Comparison of ENCODE assay signal across 13 cellular contexts in genomic region chr2:33437297-33437696, GRCh38. TPM values are rescaled to one million over a fixed set of nuclear protein-coding genes. Genes with fewer than 3 reads are reported as not detected.
A peak's percentile ranks its signal among the peaks of the same experiment; 100 is the strongest.
DNase-seq lines count a peak whose midpoint lies in the region; ATAC-seq and TF ChIP-seq lines count a peak whose summit lies in the region.
"Had no signal": no experiment of that assay in that cellular context is flagged by ENCODE, and none has a peak within 500 bp of the region (broad histone marks: within the 10 kb centered on the region; RNA-seq: fewer than 3 reads in every experiment).

No MANE protein-coding gene starts in this region.

- H3K27me3 Mint-ChIP-seq in Caco-2 (ENCODE audit: insufficient read depth, unreplicated experiment) = peaks cover 2% of the 10 kb centered on the region

- TF ChIP-seq CTCF in heart right ventricle (IDR thresholded peaks at IDR 0.05) (no peak), thyroid gland (IDR thresholded peaks at IDR 0.05) (no peak), Caco-2 (IDR thresholded peaks at IDR 0.05; ENCODE audit: insufficient read depth in 1 of 2, low read depth in 1 of 2, low read length in 1 of 2, severe bottlenecking in 1 of 2, unreplicated experiment in 1 of 2) (no peak)

- no peaks in the 10 kb centered on the region for H3K4me1 Mint-ChIP-seq in Caco-2 (ENCODE audit: low read depth, unreplicated experiment)
- H3K4me1 Mint-ChIP-seq: memory B cell had no signal

- TF ChIP-seq POLR2A in thyroid gland (IDR thresholded peaks at IDR 0.05) = no peak

- no peaks in the 10 kb centered on the region for H3K36me3 ChIP-seq in heart right ventricle
- H3K36me3 ChIP-seq in adipocyte (ENCODE audit: control insufficient read depth, insufficient read depth, low read length, severe bottlenecking) = no peaks in the 10 kb centered on the region
- H3K36me3 ChIP-seq in thyroid gland = no peaks in the 10 kb centered on the region
- H3K36me3 ChIP-seq in Caco-2 (ENCODE audit: control insufficient read depth, insufficient read depth, low read length) = no peaks in the 10 kb centered on the region

- 45 to 55% methylated on average over 4 of the region's 4 CpGs for WGBS in heart right ventricle, 2 donors
- WGBS in thyroid gland, 2 donors = 73 to 76% methylated on average over 4 of the region's 4 CpGs

- H3K9me3 Mint-ChIP-seq in Caco-2 (ENCODE audit: unreplicated experiment) = no peaks in the 10 kb centered on the region
- H3K9me3 Mint-ChIP-seq: memory B cell had no signal

- H3K4me3 ChIP-seq in heart right ventricle (peak overlapping the region in 9 of 10 donors; percentile 4 to 55 (median 43)), adipocyte (ENCODE audit: low read length) (no peak overlapping the region), thyroid gland (replicated peaks in 1 of 3) (peak overlapping the region in 1 of 3 donors; percentile 5), Caco-2 (ENCODE audit: low read depth, low read length) (no peak overlapping the region)

- intact Hi-C loops in heart right ventricle (cut with DNase I) (loop anchor here in 1 of 10 donors (10.0 kb wide), 1 partner anchor 162 kb away; no protein-coding TSS in a partner anchor), Right ventricle myocardium inferior (cut with DNase I) (no loop called here), thyroid gland (cut with DNase I) (no loop called here), Caco-2 (cut with micrococcal nuclease; ENCODE audit: unreplicated experiment) (no loop called here)

- H3K27me3 ChIP-seq in heart right ventricle (no peaks in the 10 kb centered on the region), adipocyte (replicated peaks; ENCODE audit: control insufficient read depth, insufficient read depth, low read length) (no peaks in the 10 kb centered on the region), thyroid gland (no peaks in the 10 kb centered on the region), Caco-2 (replicated peaks; ENCODE audit: control insufficient read depth, insufficient read depth, low read length) (no peaks in the 10 kb centered on the region)

- no peaks in the 10 kb centered on the region for H3K36me3 Mint-ChIP-seq in Caco-2 (ENCODE audit: insufficient read depth, unreplicated experiment)
- H3K36me3 Mint-ChIP-seq: memory B cell had no signal

- H3K27ac Mint-ChIP-seq in Caco-2 (ENCODE audit: unreplicated experiment) = no peak overlapping the region
- H3K27ac Mint-ChIP-seq: memory B cell had no signal

- no peak overlapping the region for H3K4me3 Mint-ChIP-seq in Caco-2 (ENCODE audit: unreplicated experiment)
- H3K4me3 Mint-ChIP-seq: memory B cell had no signal

- H3K9ac ChIP-seq in adipocyte (ENCODE audit: low read length) = peak overlapping the region; percentile 27

- H3K9me3 ChIP-seq in heart right ventricle = no peaks in the 10 kb centered on the region
- no peaks in the 10 kb centered on the region for H3K9me3 ChIP-seq in adipocyte (ENCODE audit: control insufficient read depth, low read length)
- no peaks in the 10 kb centered on the region for H3K9me3 ChIP-seq in thyroid gland
- no peaks in the 10 kb centered on the region for H3K9me3 ChIP-seq in Caco-2

- ATAC-seq in heart right ventricle (no peak), Right ventricle myocardium inferior (no peak), HG02973 (IDR thresholded peaks at IDR 0.05; ENCODE audit: unreplicated experiment) (no peak)
- ATAC-seq: sciatic nerve had no signal

- POLR2A ChIA-PET in Caco-2 (lab: Charles Lee) = no interaction called here

- no peak for DNase-seq in heart right ventricle
- DNase-seq in Right ventricle myocardium inferior (ENCODE audit: missing footprints) = no peak
- DNase-seq in adipocyte (ENCODE audit: low read depth) = peak; percentile 83
- peak; percentile 42 for DNase-seq in glomerular visceral epithelial cell (ENCODE audit: extremely low spot score)
- no peak for DNase-seq in thyroid gland
- DNase-seq in Caco-2 = no peak
- DNase-seq in activated CD8-positive, alpha-beta memory T cell treated with anti-CD3 and anti-CD28 coated beads, Interleukin-2, amount 50 U/mL, for 4 hours = no peak
- DNase-seq: activated naive CD4-positive, alpha-beta T cell treated with Interleukin-2 at 50 U/mL for 16 hours; NCI-H2029 treated with DMSO at 0.1 percent for 48 hours; RPMI8226 had no signal

- CTCF ChIA-PET in Caco-2 (lab: Charles Lee) = interaction anchor here (0.7 kb wide), 1 partner anchor 146 kb away, joined by 3 read pairs; no protein-coding TSS in a partner anchor

- BruUV-seq in Caco-2 (replicated peaks; lab: Mats Ljungman, UMichigan) = no TSS peak

- H3K4me1 ChIP-seq in heart right ventricle (peaks cover 0 to 70% (median 14%) of the 10 kb centered on the region in 9 donors), adipocyte (ENCODE audit: control insufficient read depth, insufficient read depth, low read length) (peaks cover 14% of the 10 kb centered on the region), thyroid gland (peaks cover 5 to 8% of the 10 kb centered on the region in 2 donors), Caco-2 (no peaks in the 10 kb centered on the region)

- peak overlapping the region in 9 of 10 donors; percentile 28 to 86 (median 72) for H3K27ac ChIP-seq in heart right ventricle
- peak overlapping the region; percentile 8 to 38 (median 20) for H3K27ac ChIP-seq in thyroid gland

RNA-seq across cellular contexts. Expression of gene RASGRP3, which starts 39.2 kb away (rescaled TPM):
- 10 to 100 TPM; 46.9 to 77.4 (median 66.4) TPM for total RNA-seq in heart right ventricle
- polyA plus RNA-seq in heart right ventricle = 10 to 100 TPM; 14.9 to 22.4 TPM
- total RNA-seq in Right ventricle myocardium inferior = 55.7 TPM
- total RNA-seq in thyroid gland = 10 to 100 TPM; 30.9 to 46.9 (median 34.8) TPM
- total RNA-seq in Caco-2 (2022) = 9.2 and 12.2 TPM in 2 replicates

Comparison
In these comparisons a context has a peak if more than half of its experiments do, and no peak if none do; other contexts are left out.
1. DNase-seq: peak in adipocyte (single experiment) and glomerular visceral epithelial cell (single experiment); none in heart right ventricle (0 of 2), Right ventricle myocardium inferior (single experiment), thyroid gland (0 of 2), Caco-2 (0 of 2) and activated CD8-positive, alpha-beta memory T cell treated with anti-CD3 and anti-CD28 coated beads, Interleukin-2, amount 50 U/mL, for 4 hours (single experiment).
2. H3K4me3 ChIP-seq: peak in heart right ventricle (9 of 10); none in adipocyte (single experiment) and Caco-2 (single experiment).